ENCODE assay signal across 18 cellular contexts in genomic region chr4:187887886-187888285, GRCh38.
DNase-seq lines count a peak whose midpoint lies in the region; ATAC-seq, FAIRE-seq and TF ChIP-seq lines count a peak whose summit lies in the region.
"Had no signal": no experiment of that assay in that cellular context is flagged by ENCODE, and none has a peak within 500 bp of the region (broad histone marks: within the 10 kb centered on the region; RNA-seq: fewer than 3 reads in every experiment).

No MANE protein-coding gene starts in this region.

- ATAC-seq in SK-N-SH treated with all-trans-retinoic acid at 6 μM for 48 hours, result no peak
- no peak for ATAC-seq in HG02938 (IDR thresholded peaks at IDR 0.05; ENCODE audit: unreplicated experiment)
- ATAC-seq: GM12878, HCT116 had no signal

- DNase-seq in DMS 273 (lab: John Stamatoyannopoulos, UW; ENCODE audit: unreplicated experiment) (peak; percentile 61), NCI-H69 (lab: John Stamatoyannopoulos, UW) (peak; percentile 4), pons (ENCODE audit: low spot score) (peak; percentile 2), urothelium cell line (ENCODE audit: low spot score) (no peak)
- no peak for DNase-seq in NK-92 treated with Interleukin-12 subunit alpha and Interleukin-12 subunit beta, amount 100 ng/mL, for 24 hours (lab: John Stamatoyannopoulos, UW)
- DNase-seq: BE2C; CD4-positive, alpha-beta memory T cell; COR-L47; DMS53; GM23248; IMR-90; KBM-7 had no signal

- FAIRE-seq in urothelium cell line (lab: Jason Lieb, UNC), result no peak
- FAIRE-seq: GM12878, GM18507, H54 had no signal

TF ChIP-seq in SK-N-SH treated with all-trans-retinoic acid at 6 μM for 48 hours, 23 proteins besides CTCF, POLR2A, EP300 and RAD21:
- TF ChIP-seq TSHZ2 (CRISPR knock-in tag; IDR thresholded peaks at IDR 0.05) (no peak), PATZ1 (CRISPR knock-in tag; IDR thresholded peaks at IDR 0.05; ENCODE audit: borderline replicate concordance) (no peak), TCF4 (CRISPR knock-in tag; IDR thresholded peaks at IDR 0.05; ENCODE audit: borderline replicate concordance) (peak; percentile 32; the same call in 1 of the 2 replicates), RARB (CRISPR knock-in tag; IDR thresholded peaks at IDR 0.05) (no peak)

Comparison
In these comparisons a context has a peak if more than half of its experiments do, and no peak if none do; other contexts are left out.
1. DNase-seq: peak in DMS 273 (single experiment), NCI-H69 (single experiment) and pons (single experiment); none in NK-92 treated with Interleukin-12 subunit alpha and Interleukin-12 subunit beta, amount 100 ng/mL, for 24 hours (single experiment) and urothelium cell line (single experiment).